ENCODE assay signal across 29 cellular contexts in genomic region chr3:35780800-35781199, GRCh38.
"Had no signal": no experiment of that assay in that cellular context is flagged by ENCODE, and none has a peak within 500 bp of the region (broad histone marks: within the 10 kb centered on the region; RNA-seq: fewer than 3 reads in every experiment).

No MANE protein-coding gene starts in this region.

- H3K4me2 ChIP-seq: hepatocyte had no signal

- H3K9me3 Mint-ChIP-seq: stimulated activated naive CD8-positive, alpha-beta T cell treated with anti-CD3 and anti-CD28 coated beads, Interleukin-15, Interleukin-2, amounts not matched to agents 100 ng/mL and 50 ng/mL, for 24 hours had no signal

- H3K79me2 ChIP-seq: hepatocyte, parathyroid adenoma had no signal

- H3K27ac Mint-ChIP-seq: naive thymus-derived CD4-positive, alpha-beta T cell; natural killer cell treated with Interleukin-12 subunit alpha and Interleukin-12 subunit beta and Interleukin-15 and Interleukin-18, amount 100 ng/mL, for 72 hours; stimulated activated naive CD8-positive, alpha-beta T cell treated with anti-CD3 and anti-CD28 coated beads, Interleukin-15, Interleukin-2, amounts not matched to agents 100 ng/mL and 50 ng/mL, for 24 hours had no signal

- H3K4me1 Mint-ChIP-seq: naive thymus-derived CD4-positive, alpha-beta T cell had no signal

- H3K9ac ChIP-seq: parathyroid adenoma had no signal

- H3K9me3 ChIP-seq: heart right ventricle, mucosa of descending colon, neutrophil, psoas muscle, suprapubic skin, thoracic aorta, tibial artery, upper lobe of right lung had no signal

- H3K27me3 ChIP-seq: hepatocyte, neutrophil, suprapubic skin, tibial artery, upper lobe of right lung had no signal

- H3K27ac ChIP-seq: heart right ventricle, hepatocyte, neutrophil, parathyroid adenoma, psoas muscle, skin epidermis, suprapubic skin, thoracic aorta, tibial artery, upper lobe of right lung had no signal

- H3K4me3 Mint-ChIP-seq: naive thymus-derived CD4-positive, alpha-beta T cell; natural killer cell treated with Interleukin-12 subunit alpha and Interleukin-12 subunit beta and Interleukin-15 and Interleukin-18, amount 100 ng/mL, for 72 hours; stimulated activated naive CD8-positive, alpha-beta T cell treated with anti-CD3 and anti-CD28 coated beads, Interleukin-15, Interleukin-2, amounts not matched to agents 100 ng/mL and 50 ng/mL, for 24 hours had no signal

- H3K4me3 ChIP-seq: heart right ventricle, hepatocyte, lung, mucosa of descending colon, psoas muscle, skin epidermis, suprapubic skin, thoracic aorta, tibial artery, upper lobe of right lung had no signal

- FAIRE-seq: keratinocyte, urothelium cell line had no signal

- H3K27me3 Mint-ChIP-seq: naive thymus-derived CD4-positive, alpha-beta T cell; natural killer cell treated with Interleukin-12 subunit alpha and Interleukin-12 subunit beta and Interleukin-15 and Interleukin-18, amount 100 ng/mL, for 72 hours; stimulated activated naive CD8-positive, alpha-beta T cell treated with anti-CD3 and anti-CD28 coated beads, Interleukin-15, Interleukin-2, amounts not matched to agents 100 ng/mL and 50 ng/mL, for 24 hours had no signal

- ATAC-seq: heart right ventricle; left cardiac atrium; left ventricle myocardium superior; mucosa of descending colon; naive thymus-derived CD4-positive, alpha-beta T cell; natural killer cell treated with Interleukin-12 subunit alpha and Interleukin-12 subunit beta and Interleukin-15 and Interleukin-18, amount 100 ng/mL, for 72 hours; sciatic nerve; upper lobe of right lung had no signal

- DNase-seq: heart right ventricle; kidney glomerular epithelial cell; left cardiac atrium; left ventricle myocardium superior; midbrain; mucosa of descending colon; naive thymus-derived CD4-positive, alpha-beta T cell; occipital lobe; psoas muscle; stimulated activated CD4-positive, alpha-beta T cell treated with anti-CD3 and anti-CD28 coated beads, Interleukin-12 subunit alpha, Interleukin-12 subunit beta, amount 100 ng/mL, for 4 hours; stimulated activated CD4-positive, alpha-beta T cell treated with anti-CD3 and anti-CD28 coated beads, Interleukin-15, amount 100 ng/mL, for 24 hours; stimulated activated CD4-positive, alpha-beta T cell treated with anti-CD3 and anti-CD28 coated beads, Interleukin-2, amount 100 ng/mL, for 24 hours; stimulated activated CD4-positive, alpha-beta T cell treated with anti-CD3 and anti-CD28 coated beads, Interleukin-4, amount 100 ng/mL, for 1 hour; stimulated activated naive CD4-positive, alpha-beta T cell; tibial artery; trophoblast cell; upper lobe of right lung had no signal

- H3K4me1 ChIP-seq: heart right ventricle, parathyroid adenoma, suprapubic skin, tibial artery, upper lobe of right lung had no signal

- H3K36me3 ChIP-seq: heart right ventricle, neutrophil, suprapubic skin, thoracic aorta, tibial artery, upper lobe of right lung had no signal

- H2AFZ ChIP-seq: hepatocyte, parathyroid adenoma had no signal

- H3K36me3 Mint-ChIP-seq: naive thymus-derived CD4-positive, alpha-beta T cell; natural killer cell treated with Interleukin-12 subunit alpha and Interleukin-12 subunit beta and Interleukin-15 and Interleukin-18, amount 100 ng/mL, for 72 hours had no signal
